Comparison of ENCODE assay signal across 22 cellular contexts in genomic region chr9:93230185-93230584, GRCh38. TPM values are rescaled to one million over a fixed set of nuclear protein-coding genes. Genes with fewer than 3 reads are reported as not detected.
"Had no signal": no experiment of that assay in that cellular context is flagged by ENCODE, and none has a peak within 500 bp of the region (broad histone marks: within the 10 kb centered on the region; RNA-seq: fewer than 3 reads in every experiment).

No MANE protein-coding gene starts in this region.

- H3K36me3 ChIP-seq: tibial nerve had no signal

- H3K4me3 ChIP-seq: hepatocyte, sigmoid colon, skin epidermis, testis, tibial nerve had no signal

- H3K4me1 ChIP-seq: parathyroid adenoma had no signal

- H3K4me2 ChIP-seq: hepatocyte had no signal

- DNase-seq: erythroblast; foreskin melanocyte; head of caudate nucleus; kidney; natural killer cell; nucleus accumbens; sigmoid colon; stimulated activated CD4-positive, alpha-beta T cell treated with anti-CD3 and anti-CD28 coated beads, Interleukin-2, amount 100 ng/mL, for 24 hours; stimulated activated CD4-positive, alpha-beta T cell treated with anti-CD3 and anti-CD28 coated beads, Interleukin-4, amount 100 ng/mL, for 4 hours; stimulated activated naive B cell treated with anti-CD40 and anti-IgM and Interleukin-4, amounts not matched to agents 10 μg/mL and 1 μg/mL and 100 μg/mL, for 72 hours; stimulated activated naive CD8-positive, alpha-beta T cell treated with anti-CD3 and anti-CD28 coated beads, Interleukin-15, amount 100 ng/mL, for 72 hours; testis had no signal

- H3K27ac ChIP-seq: hepatocyte, parathyroid adenoma, skin epidermis, testis had no signal

- H2AFZ ChIP-seq: hepatocyte, parathyroid adenoma had no signal

- H3K9ac ChIP-seq: parathyroid adenoma had no signal

- H3K9me3 ChIP-seq: sigmoid colon, testis, tibial nerve had no signal

- H3K27me3 ChIP-seq: hepatocyte, sigmoid colon, testis had no signal

- H3K79me2 ChIP-seq: hepatocyte, parathyroid adenoma had no signal

- FAIRE-seq: endothelial cell of umbilical vein, kidney, urothelium cell line had no signal

- ATAC-seq: natural killer cell; stimulated activated naive B cell treated with anti-CD40 and anti-IgM and Interleukin-4, amounts not matched to agents 10 μg/mL and 1 μg/mL and 100 μg/mL, for 72 hours; stimulated activated naive CD8-positive, alpha-beta T cell treated with anti-CD3 and anti-CD28 coated beads, Interleukin-15, amount 100 ng/mL, for 72 hours had no signal

RNA-seq across cellular contexts. Expression of gene WNK2, which starts 46.2 kb away (rescaled TPM):
- total RNA-seq: endothelial cell of umbilical vein, lung microvascular endothelial cell, myocyte, pulmonary artery endothelial cell, subcutaneous adipose tissue had no signal
